In genomic region chr10:73262105-73262730, GRCh38 we compare ENCODE assay signal across 11 cellular contexts. TPM values are rescaled to one million over a fixed set of nuclear protein-coding genes. Genes with fewer than 3 reads are reported as not detected.
DNase-seq lines count a peak whose midpoint lies in the region; ATAC-seq and TF ChIP-seq lines count a peak whose summit lies in the region.
"Had no signal": no experiment of that assay in that cellular context is flagged by ENCODE, and none has a peak within 500 bp of the region (broad histone marks: within the 10 kb centered on the region; RNA-seq: fewer than 3 reads in every experiment).

No MANE protein-coding gene starts in this region.

- peak overlapping the region; percentile 6 for H3K4me3 Mint-ChIP-seq in MCF 10A (ENCODE audit: unreplicated experiment)
- H3K4me3 Mint-ChIP-seq: stimulated activated memory B cell treated with anti-CD40 and anti-IgM and Interleukin-4, amounts not matched to agents 10 μg/mL and 1 μg/mL and 100 μg/mL, for 72 hours had no signal

- H3K4me1 Mint-ChIP-seq in MCF 10A (ENCODE audit: insufficient read depth, unreplicated experiment), result peaks cover 16% of the 10 kb centered on the region

- H3K9me3 Mint-ChIP-seq in MCF 10A (ENCODE audit: unreplicated experiment), result no peaks in the 10 kb centered on the region

- no peaks in the 10 kb centered on the region for H3K27me3 Mint-ChIP-seq in MCF 10A (ENCODE audit: insufficient read depth, unreplicated experiment)
- H3K27me3 Mint-ChIP-seq: stimulated activated memory B cell treated with anti-CD40 and anti-IgM and Interleukin-4, amounts not matched to agents 10 μg/mL and 1 μg/mL and 100 μg/mL, for 72 hours had no signal

- H3K4me1 ChIP-seq in breast epithelium, result no peaks in the 10 kb centered on the region

- no peaks in the 10 kb centered on the region for H3K36me3 ChIP-seq in breast epithelium

- no peaks in the 10 kb centered on the region for H3K9me3 ChIP-seq in breast epithelium

- TSS peak; percentile 97 for BruUV-seq in MCF 10A (replicated peaks; lab: Mats Ljungman, UMichigan)

- peak; percentile 93 for DNase-seq in MCF 10A (ENCODE audit: unreplicated experiment)
- no peak for DNase-seq in breast epithelium (ENCODE audit: low spot score in 2 of 2)
- peak; percentile 89 for DNase-seq in RWPE1 (ENCODE audit: low spot score)
- peak; percentile 13 to 53 for DNase-seq in erythroblast (lab: John Stamatoyannopoulos, UW)
- peak; percentile 34 for DNase-seq in stromal cell of bone marrow (ENCODE audit: low read depth)
- no peak for DNase-seq in NK-92 (lab: John Stamatoyannopoulos, UW; ENCODE audit: unreplicated experiment)
- DNase-seq: cortex of kidney, NCI-H774 had no signal

- TF ChIP-seq POLR2A in breast epithelium (IDR thresholded peaks at IDR 0.05), result no peak
- TF ChIP-seq POLR2A in erythroblast (IDR thresholded peaks at IDR 0.05; ENCODE audit: low read length), result no peak

- H3K27ac Mint-ChIP-seq in MCF 10A (ENCODE audit: low read depth, unreplicated experiment), result peak overlapping the region; percentile 100
- H3K27ac Mint-ChIP-seq: stimulated activated memory B cell treated with anti-CD40 and anti-IgM and Interleukin-4, amounts not matched to agents 10 μg/mL and 1 μg/mL and 100 μg/mL, for 72 hours had no signal

- CTCF ChIA-PET in MCF 10A (lab: Yijun Ruan, JAX), result no interaction called here
- CTCF ChIA-PET in RWPE1 (lab: Yijun Ruan, JAX), result interaction anchor here (0.7 kb wide), 1 partner anchor 689 kb away, joined by 6 read pairs; no protein-coding TSS in a partner anchor

- H3K4me3 ChIP-seq in breast epithelium, result no peak overlapping the region

- no peaks in the 10 kb centered on the region for H3K27me3 ChIP-seq in breast epithelium

- POLR2A ChIA-PET in MCF 10A (lab: Yijun Ruan, JAX), result interaction anchor here (0.5 to 5.8 kb wide), 8 partner anchors 9 to 157 kb away, joined by 3 to 64 read pairs (median 6); partner anchors contain the start of genes ANXA7, CFAP70, DNAJC9 and MRPS16
- POLR2A ChIA-PET in RWPE1 (lab: Yijun Ruan, JAX; ENCODE audit: low non-redundant PET), result interaction anchor here (1.7 kb wide), 1 partner anchor 9 kb away, joined by 5 read pairs; no protein-coding TSS in a partner anchor

- H3K27ac ChIP-seq in breast epithelium, result no peak overlapping the region
- H3K27ac ChIP-seq in RWPE1, result no peak overlapping the region

- intact Hi-C loops in MCF 10A (cut with micrococcal nuclease), result loop anchor here (5.0 kb wide), 2 partner anchors 150 to 235 kb away; partner anchors contain the start of genes ANXA7 and PPP3CB
- intact Hi-C loops in breast epithelium (cut with DNase I; ENCODE audit: low total_unique reads), result no loop called here

- H3K36me3 Mint-ChIP-seq in MCF 10A (ENCODE audit: insufficient read depth, unreplicated experiment), result no peaks in the 10 kb centered on the region
- H3K36me3 Mint-ChIP-seq: stimulated activated memory B cell treated with anti-CD40 and anti-IgM and Interleukin-4, amounts not matched to agents 10 μg/mL and 1 μg/mL and 100 μg/mL, for 72 hours had no signal

- ATAC-seq in GM18498 (IDR thresholded peaks at IDR 0.05; ENCODE audit: unreplicated experiment) (no peak), GM21619 (IDR thresholded peaks at IDR 0.05; ENCODE audit: unreplicated experiment) (no peak)
- ATAC-seq: stimulated activated memory B cell treated with anti-CD40 and anti-IgM and Interleukin-4, amounts not matched to agents 10 μg/mL and 1 μg/mL and 100 μg/mL, for 72 hours had no signal

- no peak for TF ChIP-seq CTCF in MCF 10A (IDR thresholded peaks at IDR 0.05; ENCODE audit: unreplicated experiment)
- TF ChIP-seq CTCF in breast epithelium (IDR thresholded peaks at IDR 0.05), result no peak
- no peak for TF ChIP-seq CTCF in RWPE1 (conservative IDR thresholded peaks at IDR 0.05; ENCODE audit: low read depth)

RNA-seq across cellular contexts. Expression of gene MRPS16, which starts 9.8 kb away (rescaled TPM):
- total RNA-seq in MCF 10A (2022), result 203 and 247 TPM in 2 replicates
- total RNA-seq in breast epithelium, result 10 to 100 TPM; 33.3 to 40.6 (median 40.4) TPM

RNA-seq across cellular contexts. Expression of gene DNAJC9, which starts 15.2 kb away (rescaled TPM):
- total RNA-seq in MCF 10A (2022), result 33.1 and 35.1 TPM in 2 replicates
- 10 to 100 TPM; 17.3 to 24.3 (median 19.0) TPM for total RNA-seq in breast epithelium

Comparison
In these comparisons a context has a peak if more than half of its experiments do, and no peak if none do; other contexts are left out.
1. DNase-seq: peak in MCF 10A (single experiment), RWPE1 (single experiment), erythroblast (2 of 2) and stromal cell of bone marrow (single experiment); none in breast epithelium (0 of 2) and NK-92 (single experiment).